ENCODE assay signal across 1 cellular context in the genomic region with DNA sequence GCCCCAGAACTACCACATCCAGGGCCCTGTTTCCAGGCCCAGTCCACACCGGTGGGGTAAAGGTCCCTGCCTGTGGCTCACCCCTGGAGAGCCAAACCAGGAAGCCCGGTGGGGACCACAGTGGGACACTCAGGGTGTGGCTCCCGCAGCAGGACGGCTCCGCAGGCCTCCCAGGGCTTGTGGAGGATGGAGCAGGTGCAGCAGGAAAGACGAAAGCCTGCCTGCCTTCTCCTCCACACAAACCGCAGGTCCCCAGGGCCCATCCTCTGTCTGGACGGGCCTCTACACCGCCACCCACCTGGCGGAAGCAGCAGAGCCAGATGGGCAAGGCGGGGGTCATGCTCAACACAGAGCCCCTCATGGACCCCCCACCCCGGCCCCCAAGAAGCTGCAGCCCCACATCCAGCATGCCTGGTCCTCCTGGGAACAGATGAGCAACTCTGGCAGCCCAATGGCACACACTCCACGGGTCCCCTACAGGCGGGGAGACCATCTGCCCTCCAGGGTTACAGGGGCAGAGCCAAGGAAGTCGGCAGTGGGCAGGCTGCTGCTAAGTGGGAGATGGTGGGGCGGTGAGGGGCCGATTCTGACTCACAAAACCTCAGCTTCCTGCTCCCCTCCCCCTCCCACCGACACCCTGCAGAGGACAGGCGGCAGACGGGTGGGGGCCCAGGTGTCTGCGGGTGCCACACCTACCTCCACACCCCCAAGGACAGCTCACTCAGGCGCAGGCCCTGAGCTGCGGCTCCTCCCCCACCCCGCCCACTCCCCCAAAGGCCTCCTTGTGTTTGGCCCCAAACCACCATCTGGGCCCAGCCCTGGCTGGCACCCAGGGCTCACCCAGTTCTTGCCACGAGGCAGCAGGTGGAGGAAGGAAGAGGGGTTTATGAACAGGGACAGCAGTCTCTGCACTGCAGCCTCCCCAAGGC.
TF ChIP-seq lines count a peak whose summit lies in the region.

No MANE protein-coding gene starts in this region.

TF ChIP-seq in H1, 55 proteins besides CTCF, POLR2A, EP300 and RAD21:
- TF ChIP-seq GABPA (IDR thresholded peaks at IDR 0.05; ENCODE audit: borderline replicate concordance, insufficient read depth, low read length) (peak; percentile 19; the same call in 1 of the 2 replicates), TAF7 (optimal IDR thresholded peaks at IDR 0.05; ENCODE audit: borderline replicate concordance, low read depth, low read length) (no peak)
